Comparison of ENCODE assay signal across 12 cellular contexts in the genomic region with DNA sequence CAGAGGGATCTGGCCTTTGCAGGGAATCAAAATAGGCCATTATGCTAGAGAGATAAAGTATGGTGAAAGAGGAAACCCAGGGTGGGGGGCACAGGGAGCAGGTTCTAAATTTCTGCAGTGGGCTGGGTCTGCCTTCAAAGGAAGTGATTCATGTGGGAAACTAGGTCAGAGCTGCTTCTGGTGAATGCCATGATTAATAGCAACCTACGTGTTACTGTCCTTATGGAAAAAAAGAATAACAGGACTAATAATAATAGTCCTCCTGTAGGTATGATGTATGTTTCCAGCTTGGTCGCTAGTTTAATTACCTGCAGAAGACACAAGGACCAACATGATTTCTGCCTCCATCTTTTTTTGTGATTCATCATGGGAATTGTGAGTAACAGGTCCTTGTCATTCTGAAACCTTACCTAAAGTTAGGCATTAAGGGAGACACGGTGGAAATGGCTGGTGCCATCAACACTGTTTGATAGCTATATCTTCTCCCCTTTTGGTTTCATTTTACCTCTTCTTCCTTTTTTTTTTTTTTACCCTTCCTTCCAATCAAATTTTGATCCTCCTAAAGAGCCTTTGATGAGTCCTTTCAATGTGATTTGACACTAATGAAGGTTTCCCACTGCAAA.
A peak's percentile ranks its signal among the peaks of the same experiment; 100 is the strongest.
DNase-seq lines count a peak whose midpoint lies in the region; ATAC-seq, FAIRE-seq and TF ChIP-seq lines count a peak whose summit lies in the region.
"Had no signal": no experiment of that assay in that cellular context is flagged by ENCODE, and none has a peak within 500 bp of the region (broad histone marks: within the 10 kb centered on the region; RNA-seq: fewer than 3 reads in every experiment).

No MANE protein-coding gene starts in this region.

- no peak overlapping the region for H2AFZ ChIP-seq in smooth muscle cell (ENCODE audit: low read depth)

- no peak overlapping the region for H3K9ac ChIP-seq in smooth muscle cell (ENCODE audit: low read depth)

- H3K4me1 ChIP-seq in smooth muscle cell (ENCODE audit: low read depth): no peaks in the 10 kb centered on the region
- H3K4me1 ChIP-seq: adrenal gland had no signal

- ATAC-seq in HG02970 (IDR thresholded peaks at IDR 0.05; ENCODE audit: low FRiP score, unreplicated experiment): peak; percentile 43
- ATAC-seq in GM18517 (IDR thresholded peaks at IDR 0.05; ENCODE audit: unreplicated experiment): no peak

- no peaks in the 10 kb centered on the region for H3K27me3 ChIP-seq in smooth muscle cell (ENCODE audit: low read depth)
- H3K27me3 ChIP-seq: adrenal gland had no signal

- H3K4me1 Mint-ChIP-seq in activated T-helper 1 cell treated with anti-CD3 and anti-CD28 coated beads, Interleukin-12 subunit alpha, Interleukin-12 subunit beta, Interleukin-2, Interleukin-4 antibody, amounts not matched to agents 30 ng/mL and 10 ng/mL and 1 ng/mL, durations not matched to agents 14 hours and 24 hours and 36 hours (ENCODE audit: low read depth): peaks cover 15% of the 10 kb centered on the region

- H3K4me3 Mint-ChIP-seq in activated T-helper 1 cell treated with anti-CD3 and anti-CD28 coated beads, Interleukin-12 subunit alpha, Interleukin-12 subunit beta, Interleukin-2, Interleukin-4 antibody, amounts not matched to agents 30 ng/mL and 10 ng/mL and 1 ng/mL, durations not matched to agents 14 hours and 24 hours and 36 hours: no peak overlapping the region

- TF ChIP-seq CTCF in smooth muscle cell (IDR thresholded peaks at IDR 0.05; ENCODE audit: borderline replicate concordance, insufficient read depth, poor library complexity, severe bottlenecking) (no peak), coronary artery (IDR thresholded peaks at IDR 0.05) (no peak)

- no peaks in the 10 kb centered on the region for H3K36me3 ChIP-seq in smooth muscle cell (ENCODE audit: low read depth)
- H3K36me3 ChIP-seq: adrenal gland had no signal

- no peaks in the 10 kb centered on the region for H3K9me3 Mint-ChIP-seq in activated T-helper 1 cell treated with anti-CD3 and anti-CD28 coated beads, Interleukin-12 subunit alpha, Interleukin-12 subunit beta, Interleukin-2, Interleukin-4 antibody, amounts not matched to agents 30 ng/mL and 10 ng/mL and 1 ng/mL, durations not matched to agents 14 hours and 24 hours and 36 hours

- FAIRE-seq in GM19239 (lab: Jason Lieb, UNC): peak; percentile 21

- intact Hi-C loops in activated T-helper 1 cell treated with anti-CD3 and anti-CD28 coated beads, Interleukin-12 subunit alpha, Interleukin-12 subunit beta, Interleukin-2, Interleukin-4 antibody, amounts not matched to agents 30 ng/mL and 10 ng/mL and 1 ng/mL, durations not matched to agents 14 hours and 24 hours and 36 hours (cut with micrococcal nuclease): loop anchor here (2.0 to 5.0 kb wide), 2 partner anchors 180 to 325 kb away; a partner anchor contains a TSS

- no peak overlapping the region for H3K4me3 ChIP-seq in smooth muscle cell
- H3K4me3 ChIP-seq in coronary artery: no peak overlapping the region
- H3K4me3 ChIP-seq: adrenal gland, skin epidermis had no signal

- peak overlapping the region; percentile 67 for H3K27ac Mint-ChIP-seq in activated T-helper 1 cell treated with anti-CD3 and anti-CD28 coated beads, Interleukin-12 subunit alpha, Interleukin-12 subunit beta, Interleukin-2, Interleukin-4 antibody, amounts not matched to agents 30 ng/mL and 10 ng/mL and 1 ng/mL, durations not matched to agents 14 hours and 24 hours and 36 hours

- H3F3A ChIP-seq in smooth muscle cell (ENCODE audit: low read depth): no peaks in the 10 kb centered on the region

- peaks cover 5% of the 10 kb centered on the region for H3K27me3 Mint-ChIP-seq in activated T-helper 1 cell treated with anti-CD3 and anti-CD28 coated beads, Interleukin-12 subunit alpha, Interleukin-12 subunit beta, Interleukin-2, Interleukin-4 antibody, amounts not matched to agents 30 ng/mL and 10 ng/mL and 1 ng/mL, durations not matched to agents 14 hours and 24 hours and 36 hours (ENCODE audit: insufficient read depth)

- peak overlapping the region; percentile 71 for H3K27ac ChIP-seq in smooth muscle cell (ENCODE audit: low read depth)
- H3K27ac ChIP-seq in coronary artery: no peak overlapping the region
- H3K27ac ChIP-seq: adrenal gland, skin epidermis had no signal

- DNase-seq in GM19239 (ENCODE audit: insufficient read length, low spot score) (no peak), smooth muscle cell (lab: John Stamatoyannopoulos, UW; ENCODE audit: unreplicated experiment) (no peak), coronary artery (ENCODE audit: low spot score) (no peak), NCI-H524 (lab: John Stamatoyannopoulos, UW) (no peak)
- no peak for DNase-seq in activated T-helper 1 cell treated with anti-CD3 and anti-CD28 coated beads, Interleukin-12 subunit alpha, Interleukin-12 subunit beta, Interleukin-2, Interleukin-4 antibody, amounts not matched to agents 30 ng/mL and 10 ng/mL and 1 ng/mL, durations not matched to agents 14 hours and 24 hours and 36 hours (ENCODE audit: low spot score)
- no peak for DNase-seq in activated CD4-positive, CD25-positive, alpha-beta regulatory T cell treated with anti-CD3 and anti-CD28 coated beads, Interleukin-2, amount 50 U/mL, for 72 hours
- DNase-seq: NCI-H446, trophoblast cell had no signal

- WGBS in smooth muscle cell (ENCODE audit: low lambda C conversion rate): 53% methylated on average over 3 of the region's 3 CpGs

- H4K20me1 ChIP-seq in smooth muscle cell (ENCODE audit: low read depth): no peaks in the 10 kb centered on the region

- no peaks in the 10 kb centered on the region for H3K79me2 ChIP-seq in smooth muscle cell (ENCODE audit: low read depth)

- H3K4me2 ChIP-seq in smooth muscle cell: peak overlapping the region; percentile 41

- no peaks in the 10 kb centered on the region for H3K9me3 ChIP-seq in smooth muscle cell (replicated peaks; ENCODE audit: low read depth)
- H3K9me3 ChIP-seq: adrenal gland had no signal

- no peaks in the 10 kb centered on the region for H3K36me3 Mint-ChIP-seq in activated T-helper 1 cell treated with anti-CD3 and anti-CD28 coated beads, Interleukin-12 subunit alpha, Interleukin-12 subunit beta, Interleukin-2, Interleukin-4 antibody, amounts not matched to agents 30 ng/mL and 10 ng/mL and 1 ng/mL, durations not matched to agents 14 hours and 24 hours and 36 hours (ENCODE audit: low read depth)
